Comparison of ENCODE assay signal across 8 cellular contexts in genomic region chr16:525520-526180, GRCh38. TPM values are rescaled to one million over a fixed set of nuclear protein-coding genes. Genes with fewer than 3 reads are reported as not detected.
A peak's percentile ranks its signal among the peaks of the same experiment; 100 is the strongest.
DNase-seq lines count a peak whose midpoint lies in the region; ATAC-seq and TF ChIP-seq lines count a peak whose summit lies in the region.

No MANE protein-coding gene starts in this region.

- no peak overlapping the region for H2BK15ac ChIP-seq in IMR-90 (ENCODE audit: low read depth, low read length)

- peak overlapping the region; percentile 13 for H3K4ac ChIP-seq in IMR-90 (ENCODE audit: low read depth, low read length)

- dilution Hi-C loops in IMR-90 (cut with HindIII; ENCODE audit: low sequenced_read_pairs, unreplicated experiment) = no loop called here

- intact Hi-C loops in IMR-90 (cut with micrococcal nuclease) (loop anchor here (2.0 to 5.0 kb wide), 3 partner anchors 101 to 123 kb away; partner anchors contain the start of genes DECR2, METTL26 and RAB11FIP3), left colon (cut with DNase I, micrococcal nuclease) (no loop called here)

- H2AK5ac ChIP-seq in IMR-90 (ENCODE audit: low read depth, low read length) = peak overlapping the region; percentile 91

- H2BK20ac ChIP-seq in IMR-90 (ENCODE audit: low read depth, low read length) = no peak overlapping the region

- peak overlapping the region; percentile 87; the same call in 1 of the 2 replicates for H3K9ac ChIP-seq in IMR-90 (ENCODE audit: low read depth, low read length)
- H3K9ac ChIP-seq in neural progenitor cell = no peak overlapping the region

- H3K36me3 ChIP-seq in IMR-90 (ENCODE audit: control insufficient read depth, insufficient read depth, low read length) (peaks cover 13% of the 10 kb centered on the region), ectodermal cell (ENCODE audit: control insufficient read depth, insufficient read depth, low read length) (peaks cover 1% of the 10 kb centered on the region), neural progenitor cell (no peaks in the 10 kb centered on the region), thoracic aorta (peaks cover 2% of the 10 kb centered on the region)

- BruUV-seq in IMR-90 (replicated peaks; lab: Mats Ljungman, UMichigan) = no TSS peak

- no peak overlapping the region for H3K4me3 ChIP-seq in IMR-90 (ENCODE audit: insufficient read depth, low read depth, low read length)
- H3K4me3 ChIP-seq in ectodermal cell (ENCODE audit: insufficient read depth, low read depth, low read length) = peak overlapping the region; percentile 83
- H3K4me3 ChIP-seq in neural progenitor cell = peak overlapping the region; percentile 82
- H3K4me3 ChIP-seq in thoracic aorta = peak overlapping the region; percentile 81

- H3K79me1 ChIP-seq in IMR-90 (ENCODE audit: low read depth in 1 of 2, low read length in 2 of 2) = peaks cover 8 to 67% of the 10 kb centered on the region in 2 experiments; a peak in 2 of 4 replicates

- no peak overlapping the region for H2BK120ac ChIP-seq in IMR-90 (ENCODE audit: low read depth, low read length)

- peaks cover 9% of the 10 kb centered on the region for H3K27me3 Mint-ChIP-seq in neural progenitor cell (ENCODE audit: insufficient read depth, low read depth)

- in situ Hi-C loops in IMR-90 (cut with MboI; ENCODE audit: low sequenced_read_pairs) = no loop called here

- 0 out of 2 replicates have a peak overlapping the region, but pooled peaks have one; percentile 8 for H3K14ac ChIP-seq in IMR-90 (replicated peaks; ENCODE audit: low read depth, low read length)

- H2AFZ ChIP-seq in IMR-90 (replicated peaks; ENCODE audit: low read length, poor library complexity) (no peak overlapping the region), neural progenitor cell (replicated peaks) (no peak overlapping the region)

- H3K36me3 Mint-ChIP-seq in neural progenitor cell = peaks cover 2% of the 10 kb centered on the region

- H3K27me3 ChIP-seq in IMR-90 (ENCODE audit: control insufficient read depth, insufficient read depth, low read length) = no peaks in the 10 kb centered on the region
- no peaks in the 10 kb centered on the region for H3K27me3 ChIP-seq in ectodermal cell (ENCODE audit: control insufficient read depth, insufficient read depth, low read length, poor library complexity, severe bottlenecking)
- no peaks in the 10 kb centered on the region for H3K27me3 ChIP-seq in neural progenitor cell
- H3K27me3 ChIP-seq in thoracic aorta (replicated peaks; ENCODE audit: insufficient read depth) = no peaks in the 10 kb centered on the region

- H3F3A ChIP-seq in neural progenitor cell (ENCODE audit: low read depth) = peaks cover 7% of the 10 kb centered on the region

- no peak overlapping the region for H3K56ac ChIP-seq in IMR-90 (ENCODE audit: extremely low read depth, insufficient read depth, low read length)

- peaks cover 39% of the 10 kb centered on the region for H3K79me2 ChIP-seq in neural progenitor cell (ENCODE audit: low read depth)

- H3K27ac Mint-ChIP-seq in neural progenitor cell = peak overlapping the region; percentile 69

- TF ChIP-seq CTCF in IMR-90 (conservative IDR thresholded peaks at IDR 0.05; ENCODE audit: low read depth, low read length) (no peak), neural progenitor cell (IDR thresholded peaks at IDR 0.05) (no peak), thoracic aorta (IDR thresholded peaks at IDR 0.05) (no peak)

- TF ChIP-seq POLR2A in IMR-90 (IDR thresholded peaks at IDR 0.05; ENCODE audit: low read depth, low read length) = no peak

- H3K4me2 ChIP-seq in IMR-90 (ENCODE audit: low read depth, low read length) = peak overlapping the region; percentile 98
- H3K4me2 ChIP-seq in neural progenitor cell = peak overlapping the region; percentile 86

- peak overlapping the region in 1 of 2 experiments; percentile 1; a peak in 1 of 4 replicates for H4K8ac ChIP-seq in IMR-90 (ENCODE audit: low read depth in 2 of 2, low read length in 2 of 2)

- H3K18ac ChIP-seq in IMR-90 (ENCODE audit: low read depth, low read length) = no peak overlapping the region

- CTCF ChIA-PET in IMR-90 (lab: Yijun Ruan, JAX) = no interaction called here

- DNase-seq in COLO829 (ENCODE audit: low spot score) (peak; percentile 65), IMR-90 (peak; percentile 92), neural progenitor cell (ENCODE audit: low spot score) (no peak), thoracic aorta (ENCODE audit: low spot score) (no peak), globus pallidus (ENCODE audit: low spot score) (no peak), left colon (no peak)
- DNase-seq in activated CD4-positive, alpha-beta T cell treated with anti-CD3 and anti-CD28 coated beads, Interleukin-2, amount 50 U/mL, for 1 hour = peak; percentile 37

- ATAC-seq in IMR-90 (ENCODE audit: low read depth) (peak; percentile 7), thoracic aorta (ENCODE audit: insufficient number of reproducible peaks, low FRiP score, low read depth) (no peak), left colon (no peak)

- H3K9me3 Mint-ChIP-seq in neural progenitor cell = no peaks in the 10 kb centered on the region

- H3K4me1 Mint-ChIP-seq in neural progenitor cell = peaks cover 22% of the 10 kb centered on the region

- peak overlapping the region; percentile 92 for H2AK9ac ChIP-seq in IMR-90 (replicated peaks; ENCODE audit: low read depth, low read length, poor library complexity)

- H4K5ac ChIP-seq in IMR-90 (ENCODE audit: low read depth, low read length) = no peak overlapping the region

- 20% methylated on average over 7 of the region's 13 CpGs; no CpG with 5 or more reads in 1 of the 2 experiments for WGBS in IMR-90 (ENCODE audit: extremely low coverage in 2 of 2, insufficient read length in 1 of 2), 2 experiments
- 92 to 94% methylated on average over 13 of the region's 13 CpGs for WGBS in ectodermal cell, 2 experiments

- H3K9me3 ChIP-seq in IMR-90 (ENCODE audit: control insufficient read depth, insufficient read depth, low read length) (no peaks in the 10 kb centered on the region), ectodermal cell (ENCODE audit: control insufficient read depth, low read length) (no peaks in the 10 kb centered on the region), neural progenitor cell (ENCODE audit: low read depth) (no peaks in the 10 kb centered on the region), thoracic aorta (no peaks in the 10 kb centered on the region)

- H3K9me1 ChIP-seq in IMR-90 (ENCODE audit: insufficient read depth, low read length) = peaks cover 3% of the 10 kb centered on the region; the same call in 1 of the 2 replicates

- H3K4me1 ChIP-seq in IMR-90 (ENCODE audit: control insufficient read depth, insufficient read depth, low read length) = peaks cover 21% of the 10 kb centered on the region
- peaks cover 23% of the 10 kb centered on the region for H3K4me1 ChIP-seq in ectodermal cell (ENCODE audit: control insufficient read depth, insufficient read depth, low read length)
- peaks cover 13% of the 10 kb centered on the region for H3K4me1 ChIP-seq in neural progenitor cell
- peaks cover 19 to 42% of the 10 kb centered on the region in 2 donors for H3K4me1 ChIP-seq in thoracic aorta (ENCODE audit: control insufficient read depth in 1 of 2, low read depth in 2 of 2)

- H3K23ac ChIP-seq in IMR-90 (ENCODE audit: low read depth, low read length) = 0 out of 2 replicates have a peak overlapping the region, but pooled peaks have one; percentile 87

- no peak for TF ChIP-seq RAD21 in IMR-90 (IDR thresholded peaks at IDR 0.05; ENCODE audit: low read length)

- peak overlapping the region; percentile 91 for H3K4me3 Mint-ChIP-seq in neural progenitor cell

- POLR2A ChIA-PET in IMR-90 (lab: Charles Lee; ENCODE audit: unreplicated experiment) = no interaction called here

- peak overlapping the region; percentile 40 for H2BK5ac ChIP-seq in IMR-90 (ENCODE audit: low read depth, low read length, poor library complexity, severe bottlenecking)

- H4K91ac ChIP-seq in IMR-90 (ENCODE audit: insufficient read depth, low read depth, low read length) = no peak overlapping the region

- peak overlapping the region; percentile 28 for H3K27ac ChIP-seq in IMR-90 (ENCODE audit: insufficient read depth, low read length)
- H3K27ac ChIP-seq in ectodermal cell (ENCODE audit: insufficient read depth, low read depth, low read length, poor library complexity, severe bottlenecking) = no peak overlapping the region
- no peak overlapping the region for H3K27ac ChIP-seq in neural progenitor cell
- peak overlapping the region; percentile 97 for H3K27ac ChIP-seq in thoracic aorta

- peaks cover 60% of the 10 kb centered on the region for H4K20me1 ChIP-seq in IMR-90 (ENCODE audit: insufficient read depth, low read length)
- peaks cover 58% of the 10 kb centered on the region for H4K20me1 ChIP-seq in neural progenitor cell (ENCODE audit: low read depth)

RNA-seq across cellular contexts. Expression of gene CAPN15, which starts 1.9 kb away (rescaled TPM):
- total RNA-seq in IMR-90 (2012; rRNA removed) (9.3 and 11.4 TPM in 2 replicates), neural progenitor cell (ENCODE audit: low replicate concordance) (6.8 and 41.0 TPM in 2 replicates), thoracic aorta (10 to 100 TPM; 46.2 to 96.6 TPM), left colon (100 to 1,000 TPM in 1 of 2 donors, 10 to 100 TPM in 1; 98.8 to 102 TPM)
- 24.3 and 36.0 TPM in 2 replicates for polyA plus RNA-seq in IMR-90 (2012; rRNA removed)
- 13.9 and 31.3 TPM in 2 replicates for polyA plus RNA-seq in IMR-90 (2012; cell fraction: cytosol; rRNA removed)
- 73.5 and 220 TPM in 2 replicates for polyA plus RNA-seq in IMR-90 (2012; cell fraction: nucleus; rRNA removed; ENCODE audit: low replicate concordance)
- polyA plus RNA-seq in ectodermal cell (2013, experiment 1 of 4) = 29.9 TPM
- polyA plus RNA-seq in ectodermal cell (2013, experiment 2 of 4) = 30.5 TPM
- polyA plus RNA-seq in ectodermal cell (2013, experiment 3 of 4) = 23.4 TPM
- polyA plus RNA-seq in ectodermal cell (2013, experiment 4 of 4) = 24.4 TPM

RNA-seq across cellular contexts. Expression of gene PRR35, which starts 34.5 kb away (rescaled TPM):
- total RNA-seq in IMR-90 (2012; rRNA removed) = not detected in 2 replicates
- polyA plus RNA-seq in IMR-90 (2012; rRNA removed) = not detected in 2 replicates
- polyA plus RNA-seq in IMR-90 (2012; cell fraction: cytosol; rRNA removed) = not detected in 2 replicates
- polyA plus RNA-seq in IMR-90 (2012; cell fraction: nucleus; rRNA removed; ENCODE audit: low replicate concordance) = 0.05 and 0.09 TPM in 2 replicates
- not detected for polyA plus RNA-seq in ectodermal cell (2013, experiment 1 of 4)
- polyA plus RNA-seq in ectodermal cell (2013, experiment 2 of 4) = not detected
- polyA plus RNA-seq in ectodermal cell (2013, experiment 3 of 4) = not detected
- polyA plus RNA-seq in ectodermal cell (2013, experiment 4 of 4) = not detected
- total RNA-seq in neural progenitor cell (ENCODE audit: low replicate concordance) = not detected in 2 replicates
- total RNA-seq in thoracic aorta = under 1 TPM in 1 of 2 donors, not detected in 1; 0.42 TPM
- total RNA-seq in left colon = not detected

RNA-seq across cellular contexts. Expression of gene NHLRC4, which starts 41.2 kb away (rescaled TPM):
- total RNA-seq in IMR-90 (2012; rRNA removed) (0.56 and 0.72 TPM in 2 replicates), neural progenitor cell (ENCODE audit: low replicate concordance) (0.28 TPM in 1 of 2 replicates, not detected in the other), thoracic aorta (1 to 10 TPM; 2.0 to 3.2 TPM), left colon (under 1 TPM in 1 of 2 donors, not detected in 1; 0.36 TPM)
- 0.65 and 0.84 TPM in 2 replicates for polyA plus RNA-seq in IMR-90 (2012; rRNA removed)
- 0.76 and 1.4 TPM in 2 replicates for polyA plus RNA-seq in IMR-90 (2012; cell fraction: cytosol; rRNA removed)
- polyA plus RNA-seq in IMR-90 (2012; cell fraction: nucleus; rRNA removed; ENCODE audit: low replicate concordance) = 1.3 and 2.4 TPM in 2 replicates
- not detected for polyA plus RNA-seq in ectodermal cell (2013, experiment 1 of 4)
- polyA plus RNA-seq in ectodermal cell (2013, experiment 2 of 4) = not detected
- polyA plus RNA-seq in ectodermal cell (2013, experiment 3 of 4) = not detected
- polyA plus RNA-seq in ectodermal cell (2013, experiment 4 of 4) = 0.12 TPM

RNA-seq across cellular contexts. Expression of gene PIGQ, which starts 44.1 kb away (rescaled TPM):
- total RNA-seq in IMR-90 (2012; rRNA removed) (5.9 and 7.2 TPM in 2 replicates), neural progenitor cell (ENCODE audit: low replicate concordance) (16.1 and 60.7 TPM in 2 replicates), thoracic aorta (10 to 100 TPM; 54.2 to 80.1 TPM), left colon (10 to 100 TPM; 37.6 to 39.5 TPM)
- polyA plus RNA-seq in IMR-90 (2012; rRNA removed) = 36.8 and 40.5 TPM in 2 replicates
- polyA plus RNA-seq in IMR-90 (2012; cell fraction: cytosol; rRNA removed) = 16.5 and 38.0 TPM in 2 replicates
- 111 and 325 TPM in 2 replicates for polyA plus RNA-seq in IMR-90 (2012; cell fraction: nucleus; rRNA removed; ENCODE audit: low replicate concordance)
- polyA plus RNA-seq in ectodermal cell (2013, experiment 1 of 4) = 49.3 TPM
- polyA plus RNA-seq in ectodermal cell (2013, experiment 2 of 4) = 55.7 TPM
- 46.6 TPM for polyA plus RNA-seq in ectodermal cell (2013, experiment 3 of 4)
- polyA plus RNA-seq in ectodermal cell (2013, experiment 4 of 4) = 45.9 TPM

Comparison
In these comparisons a context has a peak if more than half of its experiments do, and no peak if none do; other contexts are left out.
1. DNase-seq: peak in COLO829 (single experiment), IMR-90 (single experiment) and activated CD4-positive, alpha-beta T cell treated with anti-CD3 and anti-CD28 coated beads, Interleukin-2, amount 50 U/mL, for 1 hour (single experiment); none in neural progenitor cell (single experiment), thoracic aorta (single experiment), globus pallidus (single experiment) and left colon (0 of 2).
2. H3K27ac ChIP-seq: peak in IMR-90 (single experiment) and thoracic aorta (2 of 2); none in ectodermal cell (single experiment) and neural progenitor cell (single experiment).